19 cellular contexts compared by ENCODE assay signal in the genomic region with DNA sequence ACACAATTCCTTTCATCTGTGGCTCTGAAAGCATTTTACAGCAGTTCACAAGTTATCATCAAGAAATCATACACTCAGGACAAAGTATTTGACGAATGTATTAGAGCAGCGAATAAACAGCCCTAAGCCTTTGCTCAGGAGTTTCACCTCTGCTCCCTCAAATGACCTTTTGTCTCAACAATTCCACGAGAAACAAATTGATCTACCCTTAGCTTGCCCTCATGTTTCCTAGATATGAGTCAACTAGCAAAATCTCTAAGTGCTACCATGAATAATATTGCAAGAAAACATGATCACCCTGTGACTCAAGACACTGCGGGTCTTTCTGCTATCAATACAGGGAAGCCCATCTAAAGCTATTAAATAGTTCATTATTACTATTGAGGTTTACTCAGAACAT.
"Had no signal": no experiment of that assay in that cellular context is flagged by ENCODE, and none has a peak within 500 bp of the region (broad histone marks: within the 10 kb centered on the region; RNA-seq: fewer than 3 reads in every experiment).

No MANE protein-coding gene starts in this region.

- H3K9me3 Mint-ChIP-seq: activated T-cell treated with anti-CD3 and anti-CD28 coated beads, Interleukin-2, amount 50 U/mL, for 24 hours; natural killer cell treated with Interleukin-12 subunit alpha and Interleukin-12 subunit beta and Interleukin-15 and Interleukin-18, amount 100 ng/mL, for 72 hours had no signal

- H3K36me3 Mint-ChIP-seq: natural killer cell treated with Interleukin-12 subunit alpha and Interleukin-12 subunit beta and Interleukin-15 and Interleukin-18, amount 100 ng/mL, for 72 hours; stimulated activated memory B cell treated with anti-CD40 and anti-IgM and Interleukin-4, amounts not matched to agents 10 μg/mL and 1 μg/mL and 100 μg/mL, for 72 hours had no signal

- H3K27me3 Mint-ChIP-seq: activated T-cell treated with anti-CD3 and anti-CD28 coated beads, Interleukin-2, amount 50 U/mL, for 24 hours; natural killer cell treated with Interleukin-12 subunit alpha and Interleukin-12 subunit beta and Interleukin-15 and Interleukin-18, amount 100 ng/mL, for 72 hours; stimulated activated memory B cell treated with anti-CD40 and anti-IgM and Interleukin-4, amounts not matched to agents 10 μg/mL and 1 μg/mL and 100 μg/mL, for 72 hours had no signal

- DNase-seq: activated CD4-positive, alpha-beta T cell treated with anti-CD3 and anti-CD28 coated beads for 1 hour; activated CD4-positive, alpha-beta T cell treated with anti-CD3 and anti-CD28 coated beads, Interleukin-2, amount 50 U/mL, for 4 hours; activated effector memory CD4-positive, alpha-beta T cell treated with Interleukin-2 at 50 U/mL for 16 hours; activated naive CD4-positive, alpha-beta T cell treated with anti-CD3 and anti-CD28 coated beads, Interleukin-2, amount 50 U/mL, for 16 hours; activated T-cell treated with anti-CD3 and anti-CD28 coated beads, Interleukin-2, amount 50 U/mL, for 24 hours; adrenal gland; central memory CD4-positive, alpha-beta T cell; effector CD8-positive, alpha-beta T cell; hippocampal formation; left ventricle myocardium inferior; occipital lobe; right lobe of liver; SK-N-SH; T-helper 1 cell; T1000 had no signal

- H3K4me1 Mint-ChIP-seq: stimulated activated memory B cell treated with anti-CD40 and anti-IgM and Interleukin-4, amounts not matched to agents 10 μg/mL and 1 μg/mL and 100 μg/mL, for 72 hours had no signal

- ATAC-seq: natural killer cell treated with Interleukin-12 subunit alpha and Interleukin-12 subunit beta and Interleukin-15 and Interleukin-18, amount 100 ng/mL, for 72 hours; right lobe of liver; stimulated activated memory B cell treated with anti-CD40 and anti-IgM and Interleukin-4, amounts not matched to agents 10 μg/mL and 1 μg/mL and 100 μg/mL, for 72 hours had no signal

- H3K27ac Mint-ChIP-seq: activated T-cell treated with anti-CD3 and anti-CD28 coated beads, Interleukin-2, amount 50 U/mL, for 24 hours; natural killer cell treated with Interleukin-12 subunit alpha and Interleukin-12 subunit beta and Interleukin-15 and Interleukin-18, amount 100 ng/mL, for 72 hours; stimulated activated memory B cell treated with anti-CD40 and anti-IgM and Interleukin-4, amounts not matched to agents 10 μg/mL and 1 μg/mL and 100 μg/mL, for 72 hours had no signal

- H3K4me1 ChIP-seq: adrenal gland, left ventricle myocardium inferior, prostate gland, right lobe of liver had no signal

- H3K36me3 ChIP-seq: adrenal gland, left ventricle myocardium inferior, prostate gland, right lobe of liver had no signal

- H3K9me3 ChIP-seq: adrenal gland, prostate gland, right lobe of liver, SK-N-SH had no signal

- H3K4me3 Mint-ChIP-seq: activated T-cell treated with anti-CD3 and anti-CD28 coated beads, Interleukin-2, amount 50 U/mL, for 24 hours; natural killer cell treated with Interleukin-12 subunit alpha and Interleukin-12 subunit beta and Interleukin-15 and Interleukin-18, amount 100 ng/mL, for 72 hours; stimulated activated memory B cell treated with anti-CD40 and anti-IgM and Interleukin-4, amounts not matched to agents 10 μg/mL and 1 μg/mL and 100 μg/mL, for 72 hours had no signal

- H3K4me2 ChIP-seq: SK-N-SH had no signal

- H3K4me3 ChIP-seq: adrenal gland, coronary artery, left ventricle myocardium inferior, prostate gland, right lobe of liver had no signal

- H3K9ac ChIP-seq: SK-N-SH had no signal

- H3K27ac ChIP-seq: adrenal gland, coronary artery, left ventricle myocardium inferior, prostate gland, right lobe of liver had no signal

- H3K27me3 ChIP-seq: adrenal gland, right lobe of liver had no signal
